Comparison of ENCODE assay signal across 16 cellular contexts in genomic region chr1:93322349-93322748, GRCh38.
"Had no signal": no experiment of that assay in that cellular context is flagged by ENCODE, and none has a peak within 500 bp of the region (broad histone marks: within the 10 kb centered on the region; RNA-seq: fewer than 3 reads in every experiment).

No MANE protein-coding gene starts in this region.

- DNase-seq: activated CD4-positive, alpha-beta T cell treated with anti-CD3 and anti-CD28 coated beads, Interleukin-2, amount 50 U/mL, for 48 hours; activated CD4-positive, CD25-positive, alpha-beta regulatory T cell treated with anti-CD3 and anti-CD28 coated beads, Interleukin-2, amount 50 U/mL, for 72 hours; activated gamma-delta T cell; activated naive CD8-positive, alpha-beta T cell treated with anti-CD3 and anti-CD28 coated beads, Interleukin-2, amount 10 ng/mL, durations not matched to agents 7 days and 5 days; activated T-cell treated with anti-CD3 and anti-CD28 coated beads, Interleukin-2, amount 50 U/mL, for 4 hours; central memory CD4-positive, alpha-beta T cell; effector memory CD8-positive, alpha-beta T cell; foreskin melanocyte; heart left ventricle; left ventricle myocardium superior; ovary; stimulated activated CD4-positive, alpha-beta T cell treated with anti-CD3 and anti-CD28 coated beads, Interleukin-15, amount 100 ng/mL, for 24 hours; stimulated activated CD4-positive, alpha-beta T cell treated with anti-CD3 and anti-CD28 coated beads, Interleukin-4, amount 100 ng/mL, for 24 hours; stimulated activated naive CD8-positive, alpha-beta T cell treated with anti-CD3 and anti-CD28 coated beads, Interleukin-15, amount 100 ng/mL, for 72 hours; SW 1271 had no signal

- H3K27me3 ChIP-seq: heart left ventricle, neural progenitor cell, ovary had no signal

- H3K27ac ChIP-seq: heart left ventricle, neural progenitor cell, ovary had no signal

- H3K4me2 ChIP-seq: neural progenitor cell had no signal

- H3K36me3 ChIP-seq: heart left ventricle, neural progenitor cell, ovary had no signal

- H3K4me1 ChIP-seq: heart left ventricle had no signal

- H3K9me3 ChIP-seq: heart left ventricle, ovary had no signal

- H3K4me3 ChIP-seq: heart left ventricle, neural progenitor cell, ovary had no signal

- ATAC-seq: activated T-cell treated with anti-CD3 and anti-CD28 coated beads, Interleukin-2, amount 50 U/mL, for 4 hours; effector memory CD8-positive, alpha-beta T cell; heart left ventricle; left ventricle myocardium superior; stimulated activated naive CD8-positive, alpha-beta T cell treated with anti-CD3 and anti-CD28 coated beads, Interleukin-15, amount 100 ng/mL, for 72 hours had no signal

- H2AFZ ChIP-seq: neural progenitor cell had no signal

- H3K9ac ChIP-seq: neural progenitor cell had no signal
